ENCODE assay signal across 34 cellular contexts in genomic region chr15:68143785-68144184, GRCh38.
"Had no signal": no experiment of that assay in that cellular context is flagged by ENCODE, and none has a peak within 500 bp of the region (broad histone marks: within the 10 kb centered on the region; RNA-seq: fewer than 3 reads in every experiment).

No MANE protein-coding gene starts in this region.

- ATAC-seq: activated CD4-positive, CD25-positive, alpha-beta regulatory T cell treated with anti-CD3 and anti-CD28 coated beads, Interleukin-2, amount 50 U/mL, for 24 hours; activated naive CD8-positive, alpha-beta T cell treated with anti-CD3 and anti-CD28 coated beads, Interleukin-2, amount 50 U/mL, for 24 hours; activated T-cell treated with anti-CD3 and anti-CD28 coated beads, Interleukin-2, amount 50 U/mL, for 72 hours; body of pancreas; esophagus mucosa; T-cell had no signal

- FAIRE-seq: frontal cortex had no signal

- DNase-seq: activated B cell treated with CpG ODN at 0.5 μM for 24 hours; activated CD4-positive, alpha-beta T cell treated with anti-CD3 and anti-CD28 coated beads for 48 hours; activated CD4-positive, alpha-beta T cell treated with anti-CD3 and anti-CD28 coated beads, Interleukin-2, amount 50 U/mL, for 1 hour; activated CD4-positive, alpha-beta T cell treated with anti-CD3 and anti-CD28 coated beads, Interleukin-2, amount 50 U/mL, for 48 hours; activated CD8-positive, alpha-beta memory T cell treated with anti-CD3 and anti-CD28 coated beads, Interleukin-2, amount 50 U/mL, for 48 hours; activated gamma-delta T cell; activated naive CD4-positive, alpha-beta T cell; activated naive CD4-positive, alpha-beta T cell treated with anti-CD3 and anti-CD28 coated beads, Interleukin-2, amount 50 U/mL, for 16 hours; activated naive CD8-positive, alpha-beta T cell treated with anti-CD3 and anti-CD28 coated beads for 36 hours; activated naive CD8-positive, alpha-beta T cell treated with anti-CD3 and anti-CD28 coated beads, Interleukin-2, amount 50 U/mL, for 24 hours; activated T-cell treated with anti-CD3 and anti-CD28 coated beads for 4 hours; activated T-cell treated with anti-CD3 and anti-CD28 coated beads, Interleukin-2, amount 50 U/mL, for 24 hours; activated T-cell treated with anti-CD3 and anti-CD28 coated beads, Interleukin-2, amount 50 U/mL, for 72 hours; adrenal gland; amygdala; aorta; body of pancreas; central memory CD4-positive, alpha-beta T cell; dorsolateral prefrontal cortex; effector memory CD4-positive, alpha-beta T cell; endodermal cell; foreskin fibroblast; head of caudate nucleus; T-cell; T1000; WERI-Rb-1 had no signal

- H3K4me3 ChIP-seq: adrenal gland, body of pancreas, cardiac muscle cell, coronary artery, dorsolateral prefrontal cortex had no signal

- H3K27me3 Mint-ChIP-seq: activated B cell treated with CpG ODN at 0.5 μM for 24 hours; activated naive CD8-positive, alpha-beta T cell treated with anti-CD3 and anti-CD28 coated beads for 36 hours; activated naive CD8-positive, alpha-beta T cell treated with anti-CD3 and anti-CD28 coated beads, Interleukin-2, amount 50 U/mL, for 24 hours; activated T-cell treated with anti-CD3 and anti-CD28 coated beads, Interleukin-2, amount 50 U/mL, for 24 hours; dendritic cell treated with granulocyte-macrophage colony-stimulating factor and Interleukin-4, amounts not matched to agents 40 ng/mL and 50 ng/mL, for 4 days; T-cell had no signal

- H3K27me3 ChIP-seq: adrenal gland, body of pancreas, cardiac muscle cell, dorsolateral prefrontal cortex had no signal

- H3K9me3 Mint-ChIP-seq: activated B cell treated with CpG ODN at 0.5 μM for 24 hours; activated naive CD8-positive, alpha-beta T cell treated with anti-CD3 and anti-CD28 coated beads for 36 hours; activated naive CD8-positive, alpha-beta T cell treated with anti-CD3 and anti-CD28 coated beads, Interleukin-2, amount 50 U/mL, for 24 hours; activated T-cell treated with anti-CD3 and anti-CD28 coated beads, Interleukin-2, amount 50 U/mL, for 24 hours; activated T-cell treated with anti-CD3 and anti-CD28 coated beads, Interleukin-2, amount 50 U/mL, for 72 hours; dendritic cell treated with granulocyte-macrophage colony-stimulating factor and Interleukin-4, amounts not matched to agents 40 ng/mL and 50 ng/mL, for 4 days; endodermal cell; T-cell; T-helper 1 cell treated with Interleukin-12 subunit alpha and Interleukin-12 subunit beta and Interleukin-4 antibody, amounts not matched to agents 30 μg/mL and 1 μg/mL, for 36 hours; T-helper 2 cell treated with Interferon-gamma antibody and Interleukin-4, amounts not matched to agents 5 μg/mL and 100 μg/mL, for 36 hours had no signal

- H3K4me3 Mint-ChIP-seq: activated B cell treated with CpG ODN at 0.5 μM for 24 hours; activated naive CD8-positive, alpha-beta T cell treated with anti-CD3 and anti-CD28 coated beads for 36 hours; activated naive CD8-positive, alpha-beta T cell treated with anti-CD3 and anti-CD28 coated beads, Interleukin-2, amount 50 U/mL, for 24 hours; activated T-cell treated with anti-CD3 and anti-CD28 coated beads, Interleukin-2, amount 50 U/mL, for 24 hours; activated T-cell treated with anti-CD3 and anti-CD28 coated beads, Interleukin-2, amount 50 U/mL, for 72 hours; dendritic cell treated with granulocyte-macrophage colony-stimulating factor and Interleukin-4, amounts not matched to agents 40 ng/mL and 50 ng/mL, for 4 days; endodermal cell; T-cell; T-helper 1 cell treated with Interleukin-12 subunit alpha and Interleukin-12 subunit beta and Interleukin-4 antibody, amounts not matched to agents 30 μg/mL and 1 μg/mL, for 36 hours; T-helper 2 cell treated with Interferon-gamma antibody and Interleukin-4, amounts not matched to agents 5 μg/mL and 100 μg/mL, for 36 hours had no signal

- H3K4me1 Mint-ChIP-seq: endodermal cell had no signal

- H3K27ac Mint-ChIP-seq: activated B cell treated with CpG ODN at 0.5 μM for 24 hours; activated naive CD8-positive, alpha-beta T cell treated with anti-CD3 and anti-CD28 coated beads for 36 hours; activated naive CD8-positive, alpha-beta T cell treated with anti-CD3 and anti-CD28 coated beads, Interleukin-2, amount 50 U/mL, for 24 hours; activated T-cell treated with anti-CD3 and anti-CD28 coated beads, Interleukin-2, amount 50 U/mL, for 24 hours; activated T-cell treated with anti-CD3 and anti-CD28 coated beads, Interleukin-2, amount 50 U/mL, for 72 hours; dendritic cell treated with granulocyte-macrophage colony-stimulating factor and Interleukin-4, amounts not matched to agents 40 ng/mL and 50 ng/mL, for 4 days; endodermal cell; T-cell; T-helper 1 cell treated with Interleukin-12 subunit alpha and Interleukin-12 subunit beta and Interleukin-4 antibody, amounts not matched to agents 30 μg/mL and 1 μg/mL, for 36 hours; T-helper 2 cell treated with Interferon-gamma antibody and Interleukin-4, amounts not matched to agents 5 μg/mL and 100 μg/mL, for 36 hours had no signal

- H3K9me3 ChIP-seq: adrenal gland, body of pancreas had no signal

- H3K27ac ChIP-seq: adrenal gland, body of pancreas, cardiac muscle cell, coronary artery, dorsolateral prefrontal cortex, WERI-Rb-1 had no signal
